Comparison of ENCODE assay signal across 21 cellular contexts in genomic region chr2:174586896-174587295, GRCh38. TPM values are rescaled to one million over a fixed set of nuclear protein-coding genes. Genes with fewer than 3 reads are reported as not detected.
DNase-seq lines count a peak whose midpoint lies in the region; ATAC-seq lines count a peak whose summit lies in the region.
"Had no signal": no experiment of that assay in that cellular context is flagged by ENCODE, and none has a peak within 500 bp of the region (broad histone marks: within the 10 kb centered on the region; RNA-seq: fewer than 3 reads in every experiment).

No MANE protein-coding gene starts in this region.

- peak overlapping the region; percentile 80 for H4K91ac ChIP-seq in trophoblast cell (ENCODE audit: low read depth, low read length)

- H2BK5ac ChIP-seq in trophoblast cell (ENCODE audit: low read depth, low read length, poor library complexity), result peak overlapping the region; percentile 88

- H3K4me2 ChIP-seq in trophoblast cell (ENCODE audit: low read length), result peak overlapping the region; percentile 0

- H3K9ac ChIP-seq in trophoblast cell (ENCODE audit: low read length), result no peak overlapping the region

- H3K4me1 ChIP-seq in effector memory CD4-positive, alpha-beta T cell (ENCODE audit: control insufficient read depth, insufficient read depth, low read length, poor library complexity, severe bottlenecking), result peaks cover 72% of the 10 kb centered on the region
- peaks cover 25 to 52% of the 10 kb centered on the region in 2 experiments for H3K4me1 ChIP-seq in trophoblast cell (ENCODE audit: control insufficient read depth in 1 of 2, insufficient read depth in 2 of 2, low read length in 2 of 2)

- H3K4me1 Mint-ChIP-seq in T-helper 2 cell treated with Interferon-gamma antibody and Interleukin-4, amounts not matched to agents 5 μg/mL and 100 μg/mL, for 36 hours (ENCODE audit: low read depth), result peaks cover 64% of the 10 kb centered on the region
- peaks cover 59% of the 10 kb centered on the region for H3K4me1 Mint-ChIP-seq in T-helper 17 cell

- ATAC-seq in T-helper 17 cell (no peak), GM18870 (IDR thresholded peaks at IDR 0.05; ENCODE audit: unreplicated experiment) (no peak)
- ATAC-seq: esophagus mucosa, left cardiac atrium had no signal

- H3K9me3 ChIP-seq in T-helper 17 cell (ENCODE audit: control insufficient read depth, low read length, poor library complexity, severe bottlenecking), result no peaks in the 10 kb centered on the region
- H3K9me3 ChIP-seq in effector memory CD4-positive, alpha-beta T cell (ENCODE audit: control insufficient read depth, low read length), result no peaks in the 10 kb centered on the region
- no peaks in the 10 kb centered on the region for H3K9me3 ChIP-seq in trophoblast cell (ENCODE audit: insufficient read depth, low read depth, low read length)
- H3K9me3 ChIP-seq: MG63, prostate gland had no signal

- H2BK120ac ChIP-seq in trophoblast cell (ENCODE audit: insufficient read depth, low read length, poor library complexity), result peak overlapping the region; percentile 12

- H3K4me3 Mint-ChIP-seq in T-helper 2 cell treated with Interferon-gamma antibody and Interleukin-4, amounts not matched to agents 5 μg/mL and 100 μg/mL, for 36 hours, result no peak overlapping the region
- peak overlapping the region; percentile 49 for H3K4me3 Mint-ChIP-seq in T-helper 17 cell

- H4K12ac ChIP-seq in trophoblast cell (ENCODE audit: low read depth, low read length), result no peak overlapping the region

- H3K27ac Mint-ChIP-seq in T-helper 2 cell treated with Interferon-gamma antibody and Interleukin-4, amounts not matched to agents 5 μg/mL and 100 μg/mL, for 36 hours, result peak overlapping the region; percentile 76
- H3K27ac Mint-ChIP-seq in T-helper 17 cell, result peak overlapping the region; percentile 93

- peak overlapping the region; percentile 50 for H3K27ac ChIP-seq in effector memory CD4-positive, alpha-beta T cell (ENCODE audit: insufficient read depth, low read length, poor library complexity, severe bottlenecking)
- H3K27ac ChIP-seq in trophoblast cell (ENCODE audit: low read depth, low read length), result peak overlapping the region; percentile 77
- H3K27ac ChIP-seq: prostate gland, WERI-Rb-1 had no signal

- WGBS in trophoblast cell (ENCODE audit: extremely low coverage, insufficient coverage, insufficient read length), result no CpG with 5 or more reads among the region's 4 CpGs

- H2AK5ac ChIP-seq in trophoblast cell (ENCODE audit: low read length), result peak overlapping the region; percentile 94

- no peaks in the 10 kb centered on the region for H3K9me3 Mint-ChIP-seq in T-helper 2 cell treated with Interferon-gamma antibody and Interleukin-4, amounts not matched to agents 5 μg/mL and 100 μg/mL, for 36 hours

- H3K27me3 ChIP-seq in effector memory CD4-positive, alpha-beta T cell (replicated peaks; ENCODE audit: control insufficient read depth, insufficient read depth, low read length, poor library complexity, severe bottlenecking), result no peaks in the 10 kb centered on the region
- H3K27me3 ChIP-seq in trophoblast cell (ENCODE audit: insufficient read depth, low read length), result no peaks in the 10 kb centered on the region
- H3K27me3 ChIP-seq: MG63 had no signal

- no peak overlapping the region for H3K23ac ChIP-seq in trophoblast cell (ENCODE audit: low read length)

- H3K27me3 Mint-ChIP-seq in T-helper 2 cell treated with Interferon-gamma antibody and Interleukin-4, amounts not matched to agents 5 μg/mL and 100 μg/mL, for 36 hours (ENCODE audit: low read depth), result no peaks in the 10 kb centered on the region
- H3K27me3 Mint-ChIP-seq in T-helper 17 cell, result no peaks in the 10 kb centered on the region

- H2AFZ ChIP-seq in trophoblast cell (ENCODE audit: insufficient read depth, low read length, poor library complexity), result no peak overlapping the region

- H4K8ac ChIP-seq in trophoblast cell (ENCODE audit: low read depth, low read length), result peak overlapping the region; percentile 78

- H3K14ac ChIP-seq in trophoblast cell (ENCODE audit: low read length), result no peak overlapping the region

- no peak overlapping the region for H3K4ac ChIP-seq in trophoblast cell (ENCODE audit: low read depth, low read length)

- H2BK12ac ChIP-seq in trophoblast cell (ENCODE audit: low read length), result peak overlapping the region; percentile 92

- peak overlapping the region; percentile 26 for H3K18ac ChIP-seq in trophoblast cell (ENCODE audit: low read length)

- peaks cover 1% of the 10 kb centered on the region for H3K79me2 ChIP-seq in trophoblast cell (ENCODE audit: control insufficient read depth, insufficient read depth, low read length, poor library complexity)

- H3K36me3 Mint-ChIP-seq in T-helper 2 cell treated with Interferon-gamma antibody and Interleukin-4, amounts not matched to agents 5 μg/mL and 100 μg/mL, for 36 hours (ENCODE audit: low read depth), result peaks cover 77% of the 10 kb centered on the region
- peaks cover 9% of the 10 kb centered on the region for H3K36me3 Mint-ChIP-seq in T-helper 17 cell (ENCODE audit: low read depth)

- no peak for DNase-seq in T-helper 2 cell treated with Interferon-gamma antibody and Interleukin-4, amounts not matched to agents 5 μg/mL and 100 μg/mL, for 36 hours (ENCODE audit: low spot score)
- DNase-seq in T-helper 2 cell (no peak), T-helper 17 cell (no peak), trophoblast cell (peak in 1 of 2 donors; percentile 49), SHP77 (lab: John Stamatoyannopoulos, UW) (no peak), NCI-H748 (lab: John Stamatoyannopoulos, UW; ENCODE audit: unreplicated experiment) (no peak)
- DNase-seq in effector memory CD4-positive, alpha-beta T cell, result no peak
- DNase-seq: 8988T, Calu3, cortex of kidney, left cardiac atrium, MG63, NCI-H187, NCI-H510A, OCI-M1, substantia nigra, WERI-Rb-1 had no signal

- peaks cover 34% of the 10 kb centered on the region for H3K79me1 ChIP-seq in trophoblast cell (ENCODE audit: low read length)

- no peak overlapping the region for H3K4me3 ChIP-seq in effector memory CD4-positive, alpha-beta T cell (ENCODE audit: insufficient read depth, low read depth, low read length, poor library complexity, severe bottlenecking)
- no peak overlapping the region for H3K4me3 ChIP-seq in trophoblast cell (ENCODE audit: low read depth, low read length)
- H3K4me3 ChIP-seq: MG63, prostate gland had no signal

- peaks cover 50% of the 10 kb centered on the region for H3K36me3 ChIP-seq in effector memory CD4-positive, alpha-beta T cell (ENCODE audit: control insufficient read depth, insufficient read depth, low read length)
- H3K36me3 ChIP-seq in trophoblast cell (ENCODE audit: control insufficient read depth in 1 of 2, insufficient read depth in 2 of 2, low read length in 2 of 2), result peaks cover 8 to 10% of the 10 kb centered on the region in 2 experiments
- H3K36me3 ChIP-seq: prostate gland, WERI-Rb-1 had no signal

RNA-seq across cellular contexts. Expression of gene WIPF1, which starts 10.7 kb away (rescaled TPM):
- total RNA-seq in T-helper 17 cell, result 100 to 1,000 TPM; 368 to 424 TPM
- polyA plus RNA-seq in trophoblast cell (2013), result 113 and 120 TPM in 2 replicates
- total RNA-seq: HT-29 had no signal
